In the genomic region with DNA sequence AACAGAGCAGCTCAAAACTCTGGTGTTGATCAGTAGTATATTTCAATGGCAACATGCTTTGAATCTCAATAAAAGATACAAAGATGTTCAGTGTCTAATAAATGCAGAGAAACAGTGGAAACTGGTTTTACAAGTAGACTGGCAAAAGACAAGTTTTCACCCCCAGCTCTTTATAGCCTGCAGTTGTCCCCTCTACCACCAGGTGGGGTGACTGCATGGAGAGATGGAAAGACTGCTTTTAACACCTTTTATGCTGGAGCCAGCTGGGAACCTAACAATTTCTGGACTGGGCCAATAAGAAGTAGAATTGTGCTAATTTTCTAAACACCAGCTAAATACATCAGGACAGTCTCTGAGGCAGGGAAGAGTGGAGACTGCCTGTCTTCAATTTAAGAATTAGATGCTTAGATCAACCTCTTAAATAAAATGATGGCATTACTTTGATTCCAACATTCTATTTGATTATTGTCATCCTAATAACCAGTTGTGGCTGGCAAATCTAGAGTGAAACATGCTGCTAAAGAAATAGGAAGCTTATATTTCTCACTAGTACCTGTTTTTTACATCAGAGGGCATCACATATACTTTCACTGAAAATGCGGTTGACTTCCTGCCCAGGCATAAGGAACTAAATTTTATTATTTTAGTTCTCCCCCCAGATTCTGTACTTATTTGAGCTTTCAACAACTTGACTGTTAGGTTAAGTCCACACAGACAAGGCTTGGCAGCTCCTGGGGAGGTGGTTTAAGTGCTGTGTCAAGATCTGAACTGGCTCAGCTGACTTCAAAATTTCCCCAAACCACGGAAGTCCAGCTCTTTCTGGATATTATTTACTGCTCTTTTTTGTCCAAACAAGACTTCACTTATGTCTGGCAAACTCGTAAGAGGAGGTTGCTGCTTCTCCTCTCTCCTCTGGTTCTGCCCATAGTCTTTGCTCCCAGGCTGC, we compare ENCODE assay signal across 8 cellular contexts.
DNase-seq lines count a peak whose midpoint lies in the region; ATAC-seq and TF ChIP-seq lines count a peak whose summit lies in the region.

No MANE protein-coding gene starts in this region.

- no peaks in the 10 kb centered on the region for H3K9me3 ChIP-seq in right atrium auricular region
- H3K9me3 ChIP-seq in sigmoid colon = peaks cover 0 to 4% (median 0%) of the 10 kb centered on the region in 4 donors

- H3K36me3 ChIP-seq in right atrium auricular region (peaks cover 2% of the 10 kb centered on the region), sigmoid colon (no peaks in the 10 kb centered on the region)

- no peak overlapping the region for H3K27ac ChIP-seq in right atrium auricular region
- no peak overlapping the region for H3K27ac ChIP-seq in sigmoid colon

- H3K4me3 ChIP-seq in right atrium auricular region (no peak overlapping the region), sigmoid colon (no peak overlapping the region)

- H3K4me1 ChIP-seq in right atrium auricular region (no peaks in the 10 kb centered on the region), sigmoid colon (peaks cover 0 to 40% (median 26%) of the 10 kb centered on the region in 4 donors)

- TF ChIP-seq EP300 in sigmoid colon (IDR thresholded peaks at IDR 0.05) = no peak

- peak; percentile 68 for ATAC-seq in GM18519 (IDR thresholded peaks at IDR 0.05; ENCODE audit: low FRiP score, unreplicated experiment)
- ATAC-seq in GM21529 (IDR thresholded peaks at IDR 0.05; ENCODE audit: unreplicated experiment) = no peak

- peak; percentile 84 to 90 for TF ChIP-seq CTCF in right atrium auricular region (IDR thresholded peaks at IDR 0.05)
- peak; percentile 71 to 92 (median 83) for TF ChIP-seq CTCF in sigmoid colon (IDR thresholded peaks at IDR 0.05)

- no peaks in the 10 kb centered on the region for H3K27me3 ChIP-seq in right atrium auricular region
- no peaks in the 10 kb centered on the region for H3K27me3 ChIP-seq in sigmoid colon

- TF ChIP-seq POLR2A in sigmoid colon (IDR thresholded peaks at IDR 0.05) = no peak

- DNase-seq in CD1c-positive myeloid dendritic cell (ENCODE audit: extremely low spot score) = peak; percentile 29
- peak; percentile 80 for DNase-seq in HT-29 (ENCODE audit: low spot score)
- peak; percentile 77 for DNase-seq in OCI-M1 (lab: John Stamatoyannopoulos, UW)
- peak in 30 of 56 donors; percentile 2 to 77 (median 30) for DNase-seq in amygdala (lab: John Stamatoyannopoulos, UW)
- DNase-seq in right atrium auricular region (ENCODE audit: low spot score) = peak; percentile 73
- DNase-seq in sigmoid colon = no peak

- 66 to 71% methylated on average over 3 of the region's 3 CpGs for WGBS in sigmoid colon, 2 donors

- intact Hi-C loops in sigmoid colon (cut with DNase I) = loop anchor here (1.0 to 2.0 kb wide), 2 partner anchors 69 to 121 kb away; no protein-coding TSS in a partner anchor
